Comparison of ENCODE assay signal across 36 cellular contexts in genomic region chr1:44359234-44359937, GRCh38. TPM values are rescaled to one million over a fixed set of nuclear protein-coding genes. Genes with fewer than 3 reads are reported as not detected.
A peak's percentile ranks its signal among the peaks of the same experiment; 100 is the strongest.
DNase-seq lines count a peak whose midpoint lies in the region; ATAC-seq and TF ChIP-seq lines count a peak whose summit lies in the region.
"Had no signal": no experiment of that assay in that cellular context is flagged by ENCODE, and none has a peak within 500 bp of the region (broad histone marks: within the 10 kb centered on the region; RNA-seq: fewer than 3 reads in every experiment).

No MANE protein-coding gene starts in this region.

- H3K27ac ChIP-seq in GM23338 (ENCODE audit: low read depth) (no peak overlapping the region), SK-N-MC (no peak overlapping the region), osteoblast (ENCODE audit: low read depth, low read length) (no peak overlapping the region)
- H3K27ac ChIP-seq in CD8-positive, alpha-beta T cell (ENCODE audit: low read depth, low read length) = no peak overlapping the region
- H3K27ac ChIP-seq: 22Rv1, brain microvascular endothelial cell, gastroesophageal sphincter, hepatocyte, HL-60, lower lobe of right lung, ovary, PC-9, skin epidermis, upper lobe of right lung had no signal

- POLR2A ChIA-PET in CD8-positive, alpha-beta T cell (lab: Charles Lee) = no interaction called here

- H3K4me3 Mint-ChIP-seq in GM23338 = no peak overlapping the region
- H3K4me3 Mint-ChIP-seq in CD8-positive, alpha-beta T cell = no peak overlapping the region
- H3K4me3 Mint-ChIP-seq: activated CD4-positive, alpha-beta T cell treated with anti-CD3 and anti-CD28 coated beads for 36 hours; CD14-positive monocyte; natural killer cell treated with Interleukin-12 subunit alpha and Interleukin-12 subunit beta and Interleukin-15 and Interleukin-18, amount 100 ng/mL, for 72 hours; stimulated activated naive B cell treated with anti-CD40 and anti-IgM and Interleukin-4, amounts not matched to agents 10 μg/mL and 1 μg/mL and 100 μg/mL, for 72 hours; T-helper 2 cell treated with Interferon-gamma antibody and Interleukin-4, amounts not matched to agents 5 μg/mL and 100 μg/mL, for 36 hours had no signal

- H3K4me2 ChIP-seq in GM23338 = no peak overlapping the region
- H3K4me2 ChIP-seq in osteoblast (ENCODE audit: insufficient read depth, low read length) = no peak overlapping the region
- H3K4me2 ChIP-seq: hepatocyte, PC-9 had no signal

- no peak overlapping the region for H3K9ac ChIP-seq in SK-N-MC (ENCODE audit: insufficient read length)

- no peaks in the 10 kb centered on the region for H3K9me3 Mint-ChIP-seq in GM23338
- no peaks in the 10 kb centered on the region for H3K9me3 Mint-ChIP-seq in CD8-positive, alpha-beta T cell
- H3K9me3 Mint-ChIP-seq: activated naive CD4-positive, alpha-beta T cell treated with anti-CD3 and anti-CD28 coated beads, Interleukin-2, amount 50 U/mL, for 72 hours; activated T-helper 2 cell treated with anti-CD3 and anti-CD28 coated beads, Interferon-gamma antibody, Interleukin-2, Interleukin-4, amounts not matched to agents 10 μg/mL and 5 μg/mL and 100 μg/mL, durations not matched to agents 14 hours and 24 hours and 36 hours; CD14-positive monocyte; natural killer cell treated with Interleukin-12 subunit alpha and Interleukin-12 subunit beta and Interleukin-15 and Interleukin-18, amount 100 ng/mL, for 72 hours; stimulated activated naive B cell treated with anti-CD40 and anti-IgM and Interleukin-4, amounts not matched to agents 10 μg/mL and 1 μg/mL and 100 μg/mL, for 72 hours; T-helper 2 cell treated with Interferon-gamma antibody and Interleukin-4, amounts not matched to agents 5 μg/mL and 100 μg/mL, for 36 hours had no signal

- no peaks in the 10 kb centered on the region for H3F3A ChIP-seq in GM23338 (replicated peaks; ENCODE audit: low read depth)

- intact Hi-C loops in CD8-positive, alpha-beta T cell (cut with DNase I, micrococcal nuclease) = loop anchor here (10.0 kb wide), 3 partner anchors 325 to 655 kb away; partner anchors contain the start of genes HECTD3 (in 1 of the 2), IPO13 (in 1 of the 2), SLC6A9 (in 1 of the 2) and UROD (in 1 of the 2)

- peaks cover 6% of the 10 kb centered on the region for H3K27me3 Mint-ChIP-seq in GM23338 (ENCODE audit: insufficient read depth, low read depth, poor library complexity)
- no peaks in the 10 kb centered on the region for H3K27me3 Mint-ChIP-seq in CD8-positive, alpha-beta T cell (ENCODE audit: low read depth)
- H3K27me3 Mint-ChIP-seq: activated CD4-positive, alpha-beta T cell treated with anti-CD3 and anti-CD28 coated beads for 36 hours had no signal

- H3K79me2 ChIP-seq in GM23338 (replicated peaks; ENCODE audit: insufficient read depth) (peaks cover 4% of the 10 kb centered on the region), osteoblast (ENCODE audit: insufficient read depth, low read length) (peaks cover 6% of the 10 kb centered on the region)

- H3K36me3 ChIP-seq in GM23338 (ENCODE audit: insufficient read depth) (no peaks in the 10 kb centered on the region), SK-N-MC (ENCODE audit: insufficient read depth, low read length) (no peaks in the 10 kb centered on the region), osteoblast (ENCODE audit: insufficient read depth, low read length) (no peaks in the 10 kb centered on the region)
- no peaks in the 10 kb centered on the region for H3K36me3 ChIP-seq in CD8-positive, alpha-beta T cell (ENCODE audit: insufficient read depth, low read length)
- H3K36me3 ChIP-seq: brain microvascular endothelial cell, gastroesophageal sphincter, lower lobe of right lung, MG63, ovary, upper lobe of right lung had no signal

- H3K4me3 ChIP-seq in GM23338 (no peak overlapping the region), SK-N-MC (0 out of 2 replicates have a peak overlapping the region, but pooled peaks have one; percentile 6), osteoblast (ENCODE audit: insufficient read depth, low read length) (no peak overlapping the region)
- H3K4me3 ChIP-seq in CD8-positive, alpha-beta T cell (ENCODE audit: low read depth, low read length) = no peak overlapping the region
- H3K4me3 ChIP-seq: gastroesophageal sphincter, hepatocyte, lower lobe of right lung, MG63, ovary, PC-9, skin epidermis, upper lobe of right lung had no signal

- no peaks in the 10 kb centered on the region for H3K36me3 Mint-ChIP-seq in GM23338 (ENCODE audit: low read depth)
- H3K36me3 Mint-ChIP-seq in CD8-positive, alpha-beta T cell = no peaks in the 10 kb centered on the region
- H3K36me3 Mint-ChIP-seq: CD14-positive monocyte; natural killer cell treated with Interleukin-12 subunit alpha and Interleukin-12 subunit beta and Interleukin-15 and Interleukin-18, amount 100 ng/mL, for 72 hours had no signal

- H2AFZ ChIP-seq in GM23338 = peak overlapping the region; percentile 95
- peak overlapping the region; percentile 9 for H2AFZ ChIP-seq in osteoblast (ENCODE audit: low read length)
- H2AFZ ChIP-seq: hepatocyte, PC-9 had no signal

- no peaks in the 10 kb centered on the region for H3K9me3 ChIP-seq in SK-N-MC (ENCODE audit: low read depth, low read length)
- H3K9me3 ChIP-seq in osteoblast (ENCODE audit: low read depth, low read length) = no peaks in the 10 kb centered on the region
- H3K9me3 ChIP-seq in CD8-positive, alpha-beta T cell (ENCODE audit: low read length) = no peaks in the 10 kb centered on the region
- H3K9me3 ChIP-seq: gastroesophageal sphincter, lower lobe of right lung, MG63, ovary, upper lobe of right lung had no signal

- no peaks in the 10 kb centered on the region for H3K9me2 ChIP-seq in GM23338 (ENCODE audit: insufficient read depth)

- CTCF ChIA-PET in CD8-positive, alpha-beta T cell (lab: Charles Lee) = interaction anchor here (1.1 to 2.4 kb wide), 2 partner anchors 12 to 19 kb away, joined by 4 to 9 read pairs; no protein-coding TSS in a partner anchor

- no peak for TF ChIP-seq CTCF in GM23338 (conservative IDR thresholded peaks at IDR 0.05; ENCODE audit: low read depth in 2 of 2)
- TF ChIP-seq CTCF in osteoblast (IDR thresholded peaks at IDR 0.05; ENCODE audit: extremely low read depth, low read depth, low read length) = no peak
- no peak for TF ChIP-seq CTCF in CD8-positive, alpha-beta T cell (IDR thresholded peaks at IDR 0.05)

- H3K4me1 ChIP-seq in GM23338 (ENCODE audit: insufficient read depth) = peaks cover 15% of the 10 kb centered on the region
- H3K4me1 ChIP-seq in osteoblast (ENCODE audit: insufficient read depth, low read length) = peaks cover 6% of the 10 kb centered on the region
- H3K4me1 ChIP-seq in CD8-positive, alpha-beta T cell (ENCODE audit: insufficient read depth, low read length) = peaks cover 10% of the 10 kb centered on the region

- peak overlapping the region; percentile 35; the same call in 1 of the 2 replicates for H3K27ac Mint-ChIP-seq in GM23338
- no peak overlapping the region for H3K27ac Mint-ChIP-seq in CD8-positive, alpha-beta T cell
- H3K27ac Mint-ChIP-seq: activated CD4-positive, alpha-beta T cell treated with anti-CD3 and anti-CD28 coated beads for 36 hours; activated T-helper 2 cell treated with anti-CD3 and anti-CD28 coated beads, Interferon-gamma antibody, Interleukin-2, Interleukin-4, amounts not matched to agents 10 μg/mL and 5 μg/mL and 100 μg/mL, durations not matched to agents 14 hours and 24 hours and 36 hours; natural killer cell treated with Interleukin-12 subunit alpha and Interleukin-12 subunit beta and Interleukin-15 and Interleukin-18, amount 100 ng/mL, for 72 hours; stimulated activated naive B cell treated with anti-CD40 and anti-IgM and Interleukin-4, amounts not matched to agents 10 μg/mL and 1 μg/mL and 100 μg/mL, for 72 hours; T-helper 2 cell treated with Interferon-gamma antibody and Interleukin-4, amounts not matched to agents 5 μg/mL and 100 μg/mL, for 36 hours had no signal

- H3K4me1 Mint-ChIP-seq in GM23338 = peaks cover 37% of the 10 kb centered on the region
- peaks cover 9% of the 10 kb centered on the region for H3K4me1 Mint-ChIP-seq in CD8-positive, alpha-beta T cell (ENCODE audit: low read depth)

- ATAC-seq in GM23338 = no peak
- no peak for ATAC-seq in CD8-positive, alpha-beta T cell
- ATAC-seq: activated CD4-positive, alpha-beta T cell treated with anti-CD3 and anti-CD28 coated beads for 36 hours; activated naive CD4-positive, alpha-beta T cell treated with anti-CD3 and anti-CD28 coated beads, Interleukin-2, amount 50 U/mL, for 72 hours; gastroesophageal sphincter; lower lobe of right lung; natural killer cell treated with Interleukin-12 subunit alpha and Interleukin-12 subunit beta and Interleukin-15 and Interleukin-18, amount 100 ng/mL, for 72 hours; stimulated activated naive B cell treated with anti-CD40 and anti-IgM and Interleukin-4, amounts not matched to agents 10 μg/mL and 1 μg/mL and 100 μg/mL, for 72 hours; upper lobe of right lung had no signal

- DNase-seq in NCI-H1092 treated with DMSO at 0.1 percent for 48 hours (lab: John Stamatoyannopoulos, UW) (peak; percentile 3), NCI-H1092 (lab: John Stamatoyannopoulos, UW) (no peak), GM23338 (ENCODE audit: low spot score) (no peak), SK-N-MC (ENCODE audit: low read depth, low spot score) (no peak), osteoblast (ENCODE audit: insufficient read length, low spot score, missing footprints) (no peak), SW 1271 (lab: John Stamatoyannopoulos, UW) (no peak), NCI-H748 (lab: John Stamatoyannopoulos, UW; ENCODE audit: unreplicated experiment) (no peak)
- DNase-seq in CD8-positive, alpha-beta T cell = no peak
- DNase-seq: activated CD4-positive, alpha-beta T cell treated with anti-CD3 and anti-CD28 coated beads for 36 hours; amygdala; brain microvascular endothelial cell; DND-41; H7; KBM-7; kidney glomerular epithelial cell; lower lobe of right lung; MG63; NCI-H2171; NCI-H524; ovary; retina; Right ventricle myocardium superior; stimulated activated naive B cell treated with anti-CD40 and anti-IgM and Interleukin-4, amounts not matched to agents 10 μg/mL and 1 μg/mL and 100 μg/mL, for 72 hours; substantia nigra; upper lobe of right lung had no signal

- H4K20me1 ChIP-seq in GM23338 (replicated peaks; ENCODE audit: insufficient read depth) (peaks cover under 1% of the 10 kb centered on the region; the same call in 1 of the 2 replicates), osteoblast (ENCODE audit: insufficient read depth, low read length) (no peaks in the 10 kb centered on the region)

- no peaks in the 10 kb centered on the region for H3K27me3 ChIP-seq in GM23338 (ENCODE audit: insufficient read depth)
- peaks cover 2% of the 10 kb centered on the region for H3K27me3 ChIP-seq in osteoblast (ENCODE audit: insufficient read depth, low read length)
- H3K27me3 ChIP-seq in CD8-positive, alpha-beta T cell (ENCODE audit: insufficient read depth, low read length) = no peaks in the 10 kb centered on the region
- H3K27me3 ChIP-seq: brain microvascular endothelial cell, gastroesophageal sphincter, hepatocyte, MG63, ovary, upper lobe of right lung had no signal

RNA-seq across cellular contexts. Expression of gene ERI3, which starts 4.3 kb away (rescaled TPM):
- total RNA-seq in GM23338 (2014; rRNA removed; shearing (Covaris generic)) = 70.1 and 92.5 TPM in 2 replicates
- polyA plus RNA-seq in GM23338 (2016; fragmentation: Nextera tagmentation; extraction: Ambion mirVana) = 56.4 and 63.0 TPM in 2 replicates
- 52.8 and 58.3 TPM in 2 replicates for total RNA-seq in osteoblast
- total RNA-seq in CD8-positive, alpha-beta T cell = 10 to 100 TPM; 17.3 to 20.0 TPM

RNA-seq across cellular contexts. Expression of gene RNF220, which starts 45.7 kb away (rescaled TPM):
- total RNA-seq in GM23338 (2014; rRNA removed; shearing (Covaris generic)) = 141 and 168 TPM in 2 replicates
- 63.6 and 72.8 TPM in 2 replicates for polyA plus RNA-seq in GM23338 (2016; fragmentation: Nextera tagmentation; extraction: Ambion mirVana)
- 53.2 and 58.3 TPM in 2 replicates for total RNA-seq in osteoblast
- 10 to 100 TPM; 78.7 to 82.1 TPM for total RNA-seq in CD8-positive, alpha-beta T cell
